Comparison of ENCODE assay signal across 25 cellular contexts in genomic region chr5:35823347-35823875, GRCh38. TPM values are rescaled to one million over a fixed set of nuclear protein-coding genes. Genes with fewer than 3 reads are reported as not detected.
DNase-seq lines count a peak whose midpoint lies in the region; ATAC-seq and TF ChIP-seq lines count a peak whose summit lies in the region.
"Had no signal": no experiment of that assay in that cellular context is flagged by ENCODE, and none has a peak within 500 bp of the region (broad histone marks: within the 10 kb centered on the region; RNA-seq: fewer than 3 reads in every experiment).

No MANE protein-coding gene starts in this region.

- ATAC-seq in T-helper 17 cell (peak; percentile 58), upper lobe of right lung (peak; percentile 15), GM21786 (IDR thresholded peaks at IDR 0.05; ENCODE audit: unreplicated experiment) (no peak)
- ATAC-seq: heart right ventricle, Panc1, right cardiac atrium, WTC11 had no signal

- H3K9me3 ChIP-seq in T-helper 17 cell (ENCODE audit: control insufficient read depth, low read length, poor library complexity, severe bottlenecking) (no peaks in the 10 kb centered on the region), upper lobe of right lung (no peaks in the 10 kb centered on the region)
- H3K9me3 ChIP-seq: heart right ventricle, neutrophil, stomach, thyroid gland, vagina had no signal

- TF ChIP-seq CTCF in upper lobe of right lung (IDR thresholded peaks at IDR 0.05), result no peak

- H3K36me3 Mint-ChIP-seq in activated naive CD4-positive, alpha-beta T cell treated with anti-CD3 and anti-CD28 coated beads for 36 hours (ENCODE audit: low read depth), result peaks cover 6% of the 10 kb centered on the region
- H3K36me3 Mint-ChIP-seq in T-helper 17 cell (ENCODE audit: low read depth), result no peaks in the 10 kb centered on the region
- H3K36me3 Mint-ChIP-seq in activated naive CD8-positive, alpha-beta T cell treated with anti-CD3 and anti-CD28 coated beads for 36 hours, result peaks cover 36% of the 10 kb centered on the region
- H3K36me3 Mint-ChIP-seq: mesothelial cell of epicardium, WTC11 had no signal

- CTCF ChIA-PET in activated naive CD4-positive, alpha-beta T cell treated with anti-CD3 and anti-CD28 coated beads for 36 hours (lab: Charles Lee), result interaction anchor here (0.6 to 8.6 kb wide), 20 partner anchors 10 to 925 kb away, joined by 3 to 58 read pairs (median 4); partner anchors contain the start of gene IL7R

- peaks cover 3% of the 10 kb centered on the region for H3K9me3 Mint-ChIP-seq in activated naive CD4-positive, alpha-beta T cell treated with anti-CD3 and anti-CD28 coated beads for 36 hours
- H3K9me3 Mint-ChIP-seq in activated naive CD8-positive, alpha-beta T cell treated with anti-CD3 and anti-CD28 coated beads for 36 hours, result peaks cover 9% of the 10 kb centered on the region
- H3K9me3 Mint-ChIP-seq: mesothelial cell of epicardium, WTC11 had no signal

- intact Hi-C loops in activated naive CD4-positive, alpha-beta T cell treated with anti-CD3 and anti-CD28 coated beads for 36 hours (cut with micrococcal nuclease), result no loop called here
- intact Hi-C loops in upper lobe of right lung (cut with DNase I), result no loop called here

- no peak for DNase-seq in activated naive CD4-positive, alpha-beta T cell treated with anti-CD3 and anti-CD28 coated beads for 36 hours
- no peak for DNase-seq in activated naive CD4-positive, alpha-beta T cell (lab: John Stamatoyannopoulos, UW)
- DNase-seq in T-helper 17 cell (no peak), upper lobe of right lung (no peak), SW480 (ENCODE audit: low spot score) (no peak)
- DNase-seq in activated naive CD8-positive, alpha-beta T cell treated with anti-CD3 and anti-CD28 coated beads for 36 hours, result no peak
- DNase-seq: cerebellar nuclear complex, H7, heart right ventricle, NCI-H146, NCI-H2107, NCI-H748 treated with DMSO at 0.1 percent for 48 hours, posterior cingulate gyrus, right cardiac atrium, SHP77 treated with DMSO at 0.1 percent for 48 hours, stomach, thyroid gland had no signal

- H3K4me1 Mint-ChIP-seq in activated naive CD4-positive, alpha-beta T cell treated with anti-CD3 and anti-CD28 coated beads for 36 hours (ENCODE audit: low read depth), result peaks cover 96% of the 10 kb centered on the region
- H3K4me1 Mint-ChIP-seq in T-helper 17 cell, result peaks cover 76% of the 10 kb centered on the region
- H3K4me1 Mint-ChIP-seq in activated naive CD8-positive, alpha-beta T cell treated with anti-CD3 and anti-CD28 coated beads for 36 hours, result peaks cover 90% of the 10 kb centered on the region
- H3K4me1 Mint-ChIP-seq: mesothelial cell of epicardium, WTC11 had no signal

- H3K4me3 ChIP-seq in upper lobe of right lung, result no peak overlapping the region
- H3K4me3 ChIP-seq: heart right ventricle, smooth muscle cell, stomach, thyroid gland, vagina had no signal

- no peaks in the 10 kb centered on the region for H3K27me3 ChIP-seq in upper lobe of right lung
- H3K27me3 ChIP-seq: neutrophil, thyroid gland, vagina had no signal

- no peaks in the 10 kb centered on the region for H3K27me3 Mint-ChIP-seq in activated naive CD4-positive, alpha-beta T cell treated with anti-CD3 and anti-CD28 coated beads for 36 hours (ENCODE audit: low read depth)
- no peaks in the 10 kb centered on the region for H3K27me3 Mint-ChIP-seq in T-helper 17 cell
- H3K27me3 Mint-ChIP-seq in activated naive CD8-positive, alpha-beta T cell treated with anti-CD3 and anti-CD28 coated beads for 36 hours, result no peaks in the 10 kb centered on the region

- no peaks in the 10 kb centered on the region for H3K36me3 ChIP-seq in upper lobe of right lung
- H3K36me3 ChIP-seq: heart right ventricle, neutrophil, stomach, thyroid gland, vagina had no signal

- no peaks in the 10 kb centered on the region for H3K4me1 ChIP-seq in upper lobe of right lung
- H3K4me1 ChIP-seq: stomach, thyroid gland, vagina had no signal

- no peak overlapping the region for H3K4me3 Mint-ChIP-seq in activated naive CD4-positive, alpha-beta T cell treated with anti-CD3 and anti-CD28 coated beads for 36 hours
- peak overlapping the region; percentile 78 for H3K4me3 Mint-ChIP-seq in T-helper 17 cell
- no peak overlapping the region for H3K4me3 Mint-ChIP-seq in activated naive CD8-positive, alpha-beta T cell treated with anti-CD3 and anti-CD28 coated beads for 36 hours
- H3K4me3 Mint-ChIP-seq: mesothelial cell of epicardium, WTC11 had no signal

- peak overlapping the region; percentile 95 for H3K27ac Mint-ChIP-seq in activated naive CD4-positive, alpha-beta T cell treated with anti-CD3 and anti-CD28 coated beads for 36 hours
- no peak overlapping the region for H3K27ac Mint-ChIP-seq in T-helper 17 cell
- peak overlapping the region; percentile 94 for H3K27ac Mint-ChIP-seq in activated naive CD8-positive, alpha-beta T cell treated with anti-CD3 and anti-CD28 coated beads for 36 hours
- H3K27ac Mint-ChIP-seq: mesothelial cell of epicardium, WTC11 had no signal

- H3K27ac ChIP-seq in upper lobe of right lung, result no peak overlapping the region
- H3K27ac ChIP-seq: heart right ventricle, neutrophil, stomach, thyroid gland, vagina had no signal

RNA-seq across cellular contexts. Expression of gene IL7R, which starts 33.3 kb away (rescaled TPM):
- total RNA-seq in activated naive CD4-positive, alpha-beta T cell treated with anti-CD3 and anti-CD28 coated beads for 36 hours, result 100 to 1,000 TPM; 144 to 147 TPM
- total RNA-seq in T-helper 17 cell (1,000 to 10,000 TPM in 1 of 2 donors, 100 to 1,000 TPM in 1; 860 to 1,128 TPM), upper lobe of right lung (226 TPM)
- 100 to 1,000 TPM; 112 to 117 TPM for total RNA-seq in activated naive CD8-positive, alpha-beta T cell treated with anti-CD3 and anti-CD28 coated beads for 36 hours
- total RNA-seq: G401, H7 had no signal
